23 cellular contexts compared by ENCODE assay signal in genomic region chr10:130283234-130283574, GRCh38.
"Had no signal": no experiment of that assay in that cellular context is flagged by ENCODE, and none has a peak within 500 bp of the region (broad histone marks: within the 10 kb centered on the region; RNA-seq: fewer than 3 reads in every experiment).

No MANE protein-coding gene starts in this region.

- H3K27ac ChIP-seq: HL-60, SJSA1, SK-N-MC had no signal

- DNase-seq: KG1, MG63, NCI-H1092 treated with DMSO at 0.1 percent for 48 hours, NCI-H1436, NCI-H187, NCI-H2029, NCI-H2081 treated with DMSO at 0.1 percent for 48 hours, NCI-H2171, NCI-H226, NCI-H446, NCI-H510A, NCI-H524 treated with DMSO at 0.1 percent for 48 hours, NCI-H69, NCI-H774, Right ventricle myocardium superior, RPMI8226, SIG-M5, SW 1271 had no signal

- FAIRE-seq: HTR-8/SVneo, RCC 7860 had no signal

- H3K36me3 ChIP-seq: MG63, SJSA1 had no signal

- H3K4me3 ChIP-seq: MG63, SJSA1, SK-N-MC had no signal

- H3K27me3 ChIP-seq: MG63, SJSA1 had no signal

- H3K4me1 ChIP-seq: SJSA1 had no signal
